Comparison of ENCODE assay signal across 9 cellular contexts in genomic region chr9:133534346-133535284, GRCh38. TPM values are rescaled to one million over a fixed set of nuclear protein-coding genes. Genes with fewer than 3 reads are reported as not detected.
A peak's percentile ranks its signal among the peaks of the same experiment; 100 is the strongest.
DNase-seq lines count a peak whose midpoint lies in the region; ATAC-seq, FAIRE-seq and TF ChIP-seq lines count a peak whose summit lies in the region.
"Had no signal": no experiment of that assay in that cellular context is flagged by ENCODE, and none has a peak within 500 bp of the region (broad histone marks: within the 10 kb centered on the region; RNA-seq: fewer than 3 reads in every experiment).

Gene ADAMTSL2 (plus strand): TSS chr9:133534704. CDS start chr9:133536713, 2,009 bp downstream.

- H3K4me1 Mint-ChIP-seq in activated naive CD4-positive, alpha-beta T cell treated with anti-CD3 and anti-CD28 coated beads, Interleukin-2, amount 10 ng/mL, durations not matched to agents 7 days and 5 days: peaks cover 6% of the 10 kb centered on the region

- intact Hi-C loops in left ventricle myocardium superior (cut with micrococcal nuclease): loop anchor here (5.0 kb wide), 1 partner anchor 193 kb away; no protein-coding TSS in a partner anchor

- ATAC-seq in left ventricle myocardium superior (peak; percentile 84), HG03175 (IDR thresholded peaks at IDR 0.05; ENCODE audit: unreplicated experiment) (no peak)

- no peak for TF ChIP-seq CTCF in GM10266 (IDR thresholded peaks at IDR 0.05; ENCODE audit: control insufficient read depth, insufficient read depth, low read depth, missing control alignments)

- H3K4me3 Mint-ChIP-seq in activated naive CD4-positive, alpha-beta T cell treated with anti-CD3 and anti-CD28 coated beads, Interleukin-2, amount 10 ng/mL, durations not matched to agents 7 days and 5 days: no peak within 1 kb of the TSS

- H3K27me3 Mint-ChIP-seq in activated naive CD4-positive, alpha-beta T cell treated with anti-CD3 and anti-CD28 coated beads, Interleukin-2, amount 10 ng/mL, durations not matched to agents 7 days and 5 days: peaks cover 46% of the 10 kb centered on the region

- peak; percentile 63 for DNase-seq in DMS153 (lab: John Stamatoyannopoulos, UW)
- DNase-seq in NCI-H2029 (lab: John Stamatoyannopoulos, UW): peak; percentile 79
- DNase-seq in activated naive CD4-positive, alpha-beta T cell treated with anti-CD3 and anti-CD28 coated beads, Interleukin-2, amount 10 ng/mL, durations not matched to agents 7 days and 5 days: peak; percentile 32
- peak; percentile 91 for DNase-seq in left ventricle myocardium superior
- DNase-seq in putamen (ENCODE audit: low spot score): peak; percentile 74
- no peak for DNase-seq in GM12892 (ENCODE audit: insufficient read length)
- DNase-seq in GM10266 (ENCODE audit: extremely low spot score): no peak

- no peaks in the 10 kb centered on the region for H3K36me3 Mint-ChIP-seq in activated naive CD4-positive, alpha-beta T cell treated with anti-CD3 and anti-CD28 coated beads, Interleukin-2, amount 10 ng/mL, durations not matched to agents 7 days and 5 days

- H3K27ac Mint-ChIP-seq in activated naive CD4-positive, alpha-beta T cell treated with anti-CD3 and anti-CD28 coated beads, Interleukin-2, amount 10 ng/mL, durations not matched to agents 7 days and 5 days: no peak within 1 kb of the TSS

- H3K9me3 Mint-ChIP-seq in activated naive CD4-positive, alpha-beta T cell treated with anti-CD3 and anti-CD28 coated beads, Interleukin-2, amount 10 ng/mL, durations not matched to agents 7 days and 5 days: no peaks in the 10 kb centered on the region

- FAIRE-seq in GM12892 (lab: Jason Lieb, UNC): no peak

- CTCF ChIA-PET in activated naive CD4-positive, alpha-beta T cell treated with anti-CD3 and anti-CD28 coated beads, Interleukin-2, amount 10 ng/mL, durations not matched to agents 7 days and 5 days (lab: Charles Lee): interaction anchor here (0.9 to 3.0 kb wide), 3 partner anchors 192 to 460 kb away, joined by 3 to 24 read pairs (median 5); no protein-coding TSS in a partner anchor

- TF ChIP-seq POLR2A in GM12892 (IDR thresholded peaks at IDR 0.05; ENCODE audit: low read depth, low read length): no peak

RNA-seq across cellular contexts. Expression of gene ADAMTSL2, which starts in this region (rescaled TPM):
- total RNA-seq in left ventricle myocardium superior: 5.1 TPM
- not detected for polyA plus RNA-seq in GM12892 (2012; ENCODE audit: missing spikeins)
- total RNA-seq: epithelial cell of proximal tubule had no signal

Comparison
In these comparisons a context has a peak if more than half of its experiments do, and no peak if none do; other contexts are left out.
1. DNase-seq: peak in DMS153 (single experiment), NCI-H2029 (single experiment), activated naive CD4-positive, alpha-beta T cell treated with anti-CD3 and anti-CD28 coated beads, Interleukin-2, amount 10 ng/mL, durations not matched to agents 7 days and 5 days (single experiment), left ventricle myocardium superior (single experiment) and putamen (single experiment); none in GM12892 (single experiment) and GM10266 (single experiment).